In genomic region chr14:42523656-42524055, GRCh38 we compare ENCODE assay signal across 1 cellular context.
A peak's percentile ranks its signal among the peaks of the same experiment; 100 is the strongest.
TF ChIP-seq lines count a peak whose summit lies in the region.

No MANE protein-coding gene starts in this region.

TF ChIP-seq in GM12878, 131 proteins besides CTCF, POLR2A, EP300 and RAD21 (continued from another document):
- TF ChIP-seq RUNX3 (IDR thresholded peaks at IDR 0.05; ENCODE audit: low read length), result peak; percentile 50; the same call in 1 of the 2 replicates
TF ChIP-seq in GM12878: peak in this region for 7.
